In the genomic region with DNA sequence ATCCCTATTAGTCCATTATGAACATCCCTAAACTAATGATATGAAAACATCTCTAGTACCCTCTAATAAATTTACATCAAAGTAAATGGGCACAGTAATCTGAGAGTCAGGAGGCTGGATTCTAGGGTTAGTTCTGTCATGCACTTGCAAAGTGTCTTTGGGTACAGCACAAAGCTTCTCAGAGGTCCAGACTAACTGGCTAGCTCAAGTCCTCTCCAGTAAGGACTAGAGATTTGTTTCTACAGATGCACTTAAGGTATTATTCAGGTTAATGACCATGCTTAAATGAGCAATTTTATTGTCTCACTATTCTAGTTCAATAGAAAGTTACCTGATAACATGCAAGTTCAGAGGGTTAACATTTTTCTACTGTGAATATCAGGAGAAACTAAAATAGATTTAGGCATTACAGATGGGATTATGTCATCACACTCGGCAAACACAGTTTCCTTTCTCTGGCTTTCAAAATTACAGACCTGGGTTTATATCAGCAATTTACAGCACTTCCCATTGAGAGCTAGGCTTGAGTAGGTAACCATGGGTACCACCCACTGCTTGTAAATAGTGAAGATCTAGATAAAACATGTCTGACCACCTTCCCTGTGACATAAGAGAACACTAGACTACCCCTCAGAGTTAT, we compare ENCODE assay signal across 8 cellular contexts.
DNase-seq lines count a peak whose midpoint lies in the region; ATAC-seq and TF ChIP-seq lines count a peak whose summit lies in the region.

No MANE protein-coding gene starts in this region.

- H4K8ac ChIP-seq in H9 (replicated peaks; ENCODE audit: insufficient read length, low read depth, low read length) = no peak overlapping the region

- no peak overlapping the region for H3K4ac ChIP-seq in H9 (ENCODE audit: low read depth, low read length)

- H3K27me3 ChIP-seq in H9 (ENCODE audit: insufficient read depth, low read length) = no peaks in the 10 kb centered on the region

- no peak overlapping the region for H3K4me2 ChIP-seq in H9 (ENCODE audit: insufficient read depth, insufficient read length, low read length)

- H3K18ac ChIP-seq in H9 (ENCODE audit: insufficient read length, low read depth, low read length) = no peak overlapping the region

- no peak overlapping the region for H2BK120ac ChIP-seq in H9 (ENCODE audit: low read depth, low read length, poor library complexity, severe bottlenecking)

- no peak overlapping the region for H2BK12ac ChIP-seq in H9 (ENCODE audit: insufficient read length, low read depth, low read length)

- no peaks in the 10 kb centered on the region for H3K9me3 ChIP-seq in H9 (ENCODE audit: control insufficient read depth, low read depth, low read length)

- H3K56ac ChIP-seq in H9 (ENCODE audit: insufficient read length, low read depth, low read length) = no peak overlapping the region

- no peak overlapping the region for H4K5ac ChIP-seq in H9 (ENCODE audit: insufficient read length, low read depth, low read length)

- H2BK5ac ChIP-seq in H9 (ENCODE audit: insufficient read length, low read length) = no peak overlapping the region

- peaks cover 5% of the 10 kb centered on the region for H3K9me3 Mint-ChIP-seq in activated naive CD8-positive, alpha-beta T cell treated with anti-CD3 and anti-CD28 coated beads for 36 hours
- H3K9me3 Mint-ChIP-seq in natural killer cell = no peaks in the 10 kb centered on the region
- H3K9me3 Mint-ChIP-seq in H9 = no peaks in the 10 kb centered on the region

- peak overlapping the region; percentile 80 for H3K27ac Mint-ChIP-seq in activated naive CD8-positive, alpha-beta T cell treated with anti-CD3 and anti-CD28 coated beads for 36 hours
- peak overlapping the region; percentile 70 to 81 for H3K27ac Mint-ChIP-seq in natural killer cell
- H3K27ac Mint-ChIP-seq in H9 = no peak overlapping the region; a peak in 1 of 7 replicates

- TF ChIP-seq CTCF in natural killer cell (IDR thresholded peaks at IDR 0.05) (no peak), H9 (conservative IDR thresholded peaks at IDR 0.05) (no peak)

- H3K4me3 Mint-ChIP-seq in activated naive CD8-positive, alpha-beta T cell treated with anti-CD3 and anti-CD28 coated beads for 36 hours = peak overlapping the region; percentile 53
- H3K4me3 Mint-ChIP-seq in natural killer cell (no peak overlapping the region), H9 (no peak overlapping the region)

- peaks cover 56% of the 10 kb centered on the region for H3K4me1 Mint-ChIP-seq in activated naive CD8-positive, alpha-beta T cell treated with anti-CD3 and anti-CD28 coated beads for 36 hours
- H3K4me1 Mint-ChIP-seq in natural killer cell (peaks cover 13 to 19% of the 10 kb centered on the region in 2 donors), H9 (peaks cover 3% of the 10 kb centered on the region in 2 experiments; a peak in 1 of 4 replicates)

- H3K79me2 ChIP-seq in H9 (ENCODE audit: insufficient read depth, low read length) = no peaks in the 10 kb centered on the region

- H3K23ac ChIP-seq in H9 (ENCODE audit: insufficient read length, low read depth, low read length) = no peak overlapping the region

- H2BK20ac ChIP-seq in H9 (ENCODE audit: low read depth, low read length, poor library complexity, severe bottlenecking) = no peak overlapping the region

- in situ Hi-C loops in ACHN (cut with HindIII; ENCODE audit: low pct_ligation_motif_present, low pct_unique_long_range_greater_than_20kb, low sequenced_read_pairs) = no loop called here

- H2AFZ ChIP-seq in H9 (ENCODE audit: low read length) = no peak overlapping the region

- H3K79me1 ChIP-seq in H9 (ENCODE audit: insufficient read depth, low read depth, low read length, poor library complexity, severe bottlenecking) = no peaks in the 10 kb centered on the region

- peak; percentile 17 for DNase-seq in NCI-H345 (lab: John Stamatoyannopoulos, UW)
- DNase-seq in NCI-H345 treated with DMSO at 0.1 percent for 48 hours (lab: John Stamatoyannopoulos, UW; ENCODE audit: unreplicated experiment) = no peak
- DNase-seq in NCI-H1930 (lab: John Stamatoyannopoulos, UW) = peak; percentile 11 to 12
- no peak for DNase-seq in activated naive CD8-positive, alpha-beta T cell treated with anti-CD3 and anti-CD28 coated beads for 36 hours
- no peak for DNase-seq in natural killer cell
- DNase-seq in ACHN = no peak
- DNase-seq in H9 = no peak

- no peaks in the 10 kb centered on the region for H3K23me2 ChIP-seq in H9 (ENCODE audit: insufficient read length, low read depth, low read length, poor library complexity, severe bottlenecking)

- H4K91ac ChIP-seq in H9 (ENCODE audit: insufficient read length, low read depth, low read length) = no peak overlapping the region

- no peak overlapping the region for H2AK5ac ChIP-seq in H9 (ENCODE audit: insufficient read length, low read length)

- no peak overlapping the region for H3T11ph ChIP-seq in H9 (ENCODE audit: low read length)

- H3K36me3 Mint-ChIP-seq in activated naive CD8-positive, alpha-beta T cell treated with anti-CD3 and anti-CD28 coated beads for 36 hours = peaks cover 14% of the 10 kb centered on the region
- no peaks in the 10 kb centered on the region for H3K36me3 Mint-ChIP-seq in natural killer cell
- no peaks in the 10 kb centered on the region for H3K36me3 Mint-ChIP-seq in H9 (ENCODE audit: insufficient read depth in 1 of 3, low read depth in 3 of 3)

- intact Hi-C loops in natural killer cell (cut with micrococcal nuclease) = no loop called here

- H3K27me3 Mint-ChIP-seq in activated naive CD8-positive, alpha-beta T cell treated with anti-CD3 and anti-CD28 coated beads for 36 hours = no peaks in the 10 kb centered on the region
- H3K27me3 Mint-ChIP-seq in natural killer cell (ENCODE audit: low read depth in 2 of 2) (no peaks in the 10 kb centered on the region), H9 (ENCODE audit: low read depth) (no peaks in the 10 kb centered on the region)

- no peaks in the 10 kb centered on the region for H4K20me1 ChIP-seq in H9 (ENCODE audit: control insufficient read depth, insufficient read depth, insufficient read length)

- H3K14ac ChIP-seq in H9 (ENCODE audit: insufficient read depth, low read length) = no peak overlapping the region

- ATAC-seq in natural killer cell (peak; percentile 81 to 92 (median 90)), HG02852 (IDR thresholded peaks at IDR 0.05; ENCODE audit: unreplicated experiment) (no peak)

- no peak overlapping the region for H3K9ac ChIP-seq in H9 (ENCODE audit: extremely low read depth, insufficient read length, low read length)

- H2BK15ac ChIP-seq in H9 (ENCODE audit: low read depth, low read length) = no peak overlapping the region

- no CpG with 5 or more reads among the region's 1 CpG for WGBS in H9 (ENCODE audit: extremely low coverage, insufficient read length, low lambda C conversion rate)

- H3K4me1 ChIP-seq in H9 (ENCODE audit: insufficient read depth, low read length) = no peaks in the 10 kb centered on the region

- H3K27ac ChIP-seq in H9 (ENCODE audit: insufficient read length, low read depth, low read length) = no peak overlapping the region

Comparison
In these comparisons a context has a peak if more than half of its experiments do, and no peak if none do; other contexts are left out.
1. DNase-seq: peak in NCI-H345 (single experiment) and NCI-H1930 (2 of 2); none in NCI-H345 treated with DMSO at 0.1 percent for 48 hours (single experiment), activated naive CD8-positive, alpha-beta T cell treated with anti-CD3 and anti-CD28 coated beads for 36 hours (single experiment), natural killer cell (single experiment), ACHN (single experiment) and H9 (single experiment).
2. H3K27ac Mint-ChIP-seq: peak in activated naive CD8-positive, alpha-beta T cell treated with anti-CD3 and anti-CD28 coated beads for 36 hours (single experiment) and natural killer cell (2 of 2); none in H9 (0 of 3).